In genomic region chr4:23888421-23889319, GRCh38 we compare ENCODE assay signal across 8 cellular contexts. TPM values are rescaled to one million over a fixed set of nuclear protein-coding genes. Genes with fewer than 3 reads are reported as not detected.
DNase-seq lines count a peak whose midpoint lies in the region; ATAC-seq and TF ChIP-seq lines count a peak whose summit lies in the region.

No MANE protein-coding gene starts in this region.

- no peaks in the 10 kb centered on the region for H3K9me3 ChIP-seq in BE2C
- no peaks in the 10 kb centered on the region for H3K9me3 ChIP-seq in PC-9 (ENCODE audit: insufficient read depth, low read depth)
- no peaks in the 10 kb centered on the region for H3K9me3 ChIP-seq in neural progenitor cell (ENCODE audit: low read depth)

- H3K9me2 ChIP-seq in PC-9 (ENCODE audit: insufficient read depth) = no peaks in the 10 kb centered on the region

- H3K79me2 ChIP-seq in PC-9 (ENCODE audit: low read depth) = no peaks in the 10 kb centered on the region
- H3K79me2 ChIP-seq in neural progenitor cell (ENCODE audit: low read depth) = no peaks in the 10 kb centered on the region

- H3K9ac ChIP-seq in neural progenitor cell = no peak overlapping the region

- H3K4me3 ChIP-seq in BE2C (ENCODE audit: low read depth, low read length) (peak overlapping the region; percentile 80), PC-9 (no peak overlapping the region), fibroblast of villous mesenchyme (ENCODE audit: low read depth, low read length) (peak overlapping the region; percentile 54), neural progenitor cell (peak overlapping the region; percentile 50)

- TF ChIP-seq CTCF in BE2C (IDR thresholded peaks at IDR 0.05; ENCODE audit: low read depth, low read length) (no peak), PC-9 (conservative IDR thresholded peaks at IDR 0.05) (no peak), fibroblast of villous mesenchyme (IDR thresholded peaks at IDR 0.05; ENCODE audit: insufficient read depth, low read depth, low read length) (no peak), neural progenitor cell (IDR thresholded peaks at IDR 0.05) (no peak)

- peaks cover 3% of the 10 kb centered on the region for H3K36me3 Mint-ChIP-seq in neural progenitor cell
- no peaks in the 10 kb centered on the region for H3K36me3 Mint-ChIP-seq in activated T-helper 1 cell treated with anti-CD3 and anti-CD28 coated beads, Interleukin-12 subunit alpha, Interleukin-12 subunit beta, Interleukin-2, Interleukin-4 antibody, amounts not matched to agents 30 ng/mL and 10 ng/mL and 1 ng/mL, durations not matched to agents 14 hours and 24 hours and 36 hours (ENCODE audit: low read depth)

- no TSS peak for BruUV-seq in PC-9 (replicated peaks; lab: Mats Ljungman, UMichigan)

- no peaks in the 10 kb centered on the region for H3K27me3 ChIP-seq in BE2C
- H3K27me3 ChIP-seq in PC-9 (ENCODE audit: insufficient read depth, low read depth) = no peaks in the 10 kb centered on the region
- H3K27me3 ChIP-seq in neural progenitor cell = peaks cover 21% of the 10 kb centered on the region

- H3K27ac ChIP-seq in PC-9 (no peak overlapping the region), neural progenitor cell (no peak overlapping the region)

- peaks cover 46% of the 10 kb centered on the region for H3K4me1 Mint-ChIP-seq in neural progenitor cell
- H3K4me1 Mint-ChIP-seq in activated T-helper 1 cell treated with anti-CD3 and anti-CD28 coated beads, Interleukin-12 subunit alpha, Interleukin-12 subunit beta, Interleukin-2, Interleukin-4 antibody, amounts not matched to agents 30 ng/mL and 10 ng/mL and 1 ng/mL, durations not matched to agents 14 hours and 24 hours and 36 hours (ENCODE audit: low read depth) = peaks cover 4% of the 10 kb centered on the region

- no peaks in the 10 kb centered on the region for H3K27me3 Mint-ChIP-seq in neural progenitor cell (ENCODE audit: insufficient read depth, low read depth)
- peaks cover 10% of the 10 kb centered on the region for H3K27me3 Mint-ChIP-seq in activated T-helper 1 cell treated with anti-CD3 and anti-CD28 coated beads, Interleukin-12 subunit alpha, Interleukin-12 subunit beta, Interleukin-2, Interleukin-4 antibody, amounts not matched to agents 30 ng/mL and 10 ng/mL and 1 ng/mL, durations not matched to agents 14 hours and 24 hours and 36 hours (ENCODE audit: insufficient read depth)

- peak; percentile 72 for DNase-seq in BE2C
- DNase-seq in PC-9 = no peak
- DNase-seq in fibroblast of villous mesenchyme (ENCODE audit: low read depth) = peak; percentile 35
- peak; percentile 29 for DNase-seq in neural progenitor cell (ENCODE audit: low spot score)
- no peak for DNase-seq in activated CD4-positive, alpha-beta T cell treated with anti-CD3 and anti-CD28 coated beads for 48 hours
- DNase-seq in activated T-helper 1 cell treated with anti-CD3 and anti-CD28 coated beads, Interleukin-12 subunit alpha, Interleukin-12 subunit beta, Interleukin-2, Interleukin-4 antibody, amounts not matched to agents 30 ng/mL and 10 ng/mL and 1 ng/mL, durations not matched to agents 14 hours and 24 hours and 36 hours (ENCODE audit: low spot score) = no peak
- no peak for DNase-seq in activated CD4-positive, alpha-beta T cell treated with anti-CD3 and anti-CD28 coated beads for 1 hour

- H3K4me2 ChIP-seq in PC-9 (peak overlapping the region; percentile 16; the same call in 1 of the 2 replicates), neural progenitor cell (peak overlapping the region; percentile 89)

- H4K20me1 ChIP-seq in PC-9 (ENCODE audit: insufficient read depth) = no peaks in the 10 kb centered on the region
- no peaks in the 10 kb centered on the region for H4K20me1 ChIP-seq in neural progenitor cell (ENCODE audit: low read depth)

- no peak for ATAC-seq in HG02610 (IDR thresholded peaks at IDR 0.05; ENCODE audit: unreplicated experiment)

- H3K9me3 Mint-ChIP-seq in neural progenitor cell = no peaks in the 10 kb centered on the region
- no peaks in the 10 kb centered on the region for H3K9me3 Mint-ChIP-seq in activated T-helper 1 cell treated with anti-CD3 and anti-CD28 coated beads, Interleukin-12 subunit alpha, Interleukin-12 subunit beta, Interleukin-2, Interleukin-4 antibody, amounts not matched to agents 30 ng/mL and 10 ng/mL and 1 ng/mL, durations not matched to agents 14 hours and 24 hours and 36 hours

- peaks cover 2% of the 10 kb centered on the region for H3K36me3 ChIP-seq in BE2C
- H3K36me3 ChIP-seq in PC-9 (ENCODE audit: low read depth) = no peaks in the 10 kb centered on the region
- H3K36me3 ChIP-seq in neural progenitor cell = no peaks in the 10 kb centered on the region

- peaks cover 3% of the 10 kb centered on the region for H3K4me1 ChIP-seq in BE2C
- H3K4me1 ChIP-seq in PC-9 (replicated peaks; ENCODE audit: insufficient read depth) = no peaks in the 10 kb centered on the region
- H3K4me1 ChIP-seq in neural progenitor cell = peaks cover 24% of the 10 kb centered on the region

- CTCF ChIA-PET in PC-9 (lab: Charles Lee) = no interaction called here

- peak overlapping the region; percentile 67 for H3K27ac Mint-ChIP-seq in neural progenitor cell
- no peak overlapping the region for H3K27ac Mint-ChIP-seq in activated T-helper 1 cell treated with anti-CD3 and anti-CD28 coated beads, Interleukin-12 subunit alpha, Interleukin-12 subunit beta, Interleukin-2, Interleukin-4 antibody, amounts not matched to agents 30 ng/mL and 10 ng/mL and 1 ng/mL, durations not matched to agents 14 hours and 24 hours and 36 hours

- H3F3A ChIP-seq in PC-9 (ENCODE audit: insufficient read depth, low read depth) (no peaks in the 10 kb centered on the region), neural progenitor cell (ENCODE audit: low read depth) (no peaks in the 10 kb centered on the region)

- intact Hi-C loops in PC-9 (cut with micrococcal nuclease; ENCODE audit: unreplicated experiment) = no loop called here
- intact Hi-C loops in activated T-helper 1 cell treated with anti-CD3 and anti-CD28 coated beads, Interleukin-12 subunit alpha, Interleukin-12 subunit beta, Interleukin-2, Interleukin-4 antibody, amounts not matched to agents 30 ng/mL and 10 ng/mL and 1 ng/mL, durations not matched to agents 14 hours and 24 hours and 36 hours (cut with micrococcal nuclease) = no loop called here

- no peak overlapping the region for H2AFZ ChIP-seq in PC-9
- peak overlapping the region; percentile 92 for H2AFZ ChIP-seq in neural progenitor cell (replicated peaks)

- POLR2A ChIA-PET in PC-9 (lab: Charles Lee; ENCODE audit: unreplicated experiment) = no interaction called here

- H3K4me3 Mint-ChIP-seq in neural progenitor cell = peak overlapping the region; percentile 89
- H3K4me3 Mint-ChIP-seq in activated T-helper 1 cell treated with anti-CD3 and anti-CD28 coated beads, Interleukin-12 subunit alpha, Interleukin-12 subunit beta, Interleukin-2, Interleukin-4 antibody, amounts not matched to agents 30 ng/mL and 10 ng/mL and 1 ng/mL, durations not matched to agents 14 hours and 24 hours and 36 hours = no peak overlapping the region

RNA-seq across cellular contexts. Expression of gene PPARGC1A, which starts 1.2 kb away (rescaled TPM):
- polyA plus RNA-seq in BE2C (2012; ENCODE audit: insufficient read depth, insufficient read length, low read depth) = 7.3 TPM
- total RNA-seq in PC-9 (2021) (not detected in 2 replicates), fibroblast of villous mesenchyme (0.32 and 0.86 TPM in 2 replicates), neural progenitor cell (ENCODE audit: low replicate concordance) (1.7 and 6.6 TPM in 2 replicates)
- not detected in 2 replicates for total RNA-seq in activated T-helper 1 cell treated with anti-CD3 and anti-CD28 coated beads, Interleukin-12 subunit alpha, Interleukin-12 subunit beta, Interleukin-2, Interleukin-4 antibody, amounts not matched to agents 30 ng/mL and 10 ng/mL and 1 ng/mL, durations not matched to agents 14 hours and 24 hours and 36 hours

Comparison
In these comparisons a context has a peak if more than half of its experiments do, and no peak if none do; other contexts are left out.
1. DNase-seq: peak in BE2C (single experiment), fibroblast of villous mesenchyme (single experiment) and neural progenitor cell (single experiment); none in PC-9 (0 of 2), activated CD4-positive, alpha-beta T cell treated with anti-CD3 and anti-CD28 coated beads for 48 hours (single experiment), activated T-helper 1 cell treated with anti-CD3 and anti-CD28 coated beads, Interleukin-12 subunit alpha, Interleukin-12 subunit beta, Interleukin-2, Interleukin-4 antibody, amounts not matched to agents 30 ng/mL and 10 ng/mL and 1 ng/mL, durations not matched to agents 14 hours and 24 hours and 36 hours (single experiment) and activated CD4-positive, alpha-beta T cell treated with anti-CD3 and anti-CD28 coated beads for 1 hour (single experiment).